ENCODE assay signal across 1 cellular context in the genomic region with DNA sequence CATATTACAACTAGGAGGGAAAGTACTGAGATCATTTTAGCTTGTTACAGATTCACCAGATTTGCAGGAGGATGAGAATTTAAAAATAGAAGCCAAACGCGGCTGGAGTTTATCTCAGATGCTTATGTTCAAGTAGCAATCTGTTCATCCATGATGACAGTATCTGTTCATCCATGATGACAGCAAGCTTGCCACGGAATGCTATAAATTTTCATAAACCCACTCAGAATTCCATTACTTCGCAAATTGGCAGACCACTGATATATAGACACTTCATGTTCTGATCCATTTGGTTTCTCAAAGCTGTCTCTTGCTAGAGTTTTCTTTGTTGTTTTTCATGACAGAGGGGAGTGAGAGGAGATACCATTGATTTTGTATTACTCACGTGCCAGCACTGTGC.
TF ChIP-seq lines count a peak whose summit lies in the region.

No MANE protein-coding gene starts in this region.

TF ChIP-seq in WTC11, 78 proteins besides CTCF, POLR2A, EP300 and RAD21 (continued from another document):
- TF ChIP-seq, protein P1, sequence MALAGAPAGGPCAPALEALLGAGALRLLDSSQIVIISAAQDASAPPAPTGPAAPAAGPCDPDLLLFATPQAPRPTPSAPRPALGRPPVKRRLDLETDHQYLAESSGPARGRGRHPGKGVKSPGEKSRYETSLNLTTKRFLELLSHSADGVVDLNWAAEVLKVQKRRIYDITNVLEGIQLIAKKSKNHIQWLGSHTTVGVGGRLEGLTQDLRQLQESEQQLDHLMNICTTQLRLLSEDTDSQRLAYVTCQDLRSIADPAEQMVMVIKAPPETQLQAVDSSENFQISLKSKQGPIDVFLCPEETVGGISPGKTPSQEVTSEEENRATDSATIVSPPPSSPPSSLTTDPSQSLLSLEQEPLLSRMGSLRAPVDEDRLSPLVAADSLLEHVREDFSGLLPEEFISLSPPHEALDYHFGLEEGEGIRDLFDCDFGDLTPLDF (CRISPR knock-in tag; IDR thresholded peaks at IDR 0.05) = no peak
- no peak for TF ChIP-seq ZNF317 (CRISPR knock-in tag; IDR thresholded peaks at IDR 0.05; ENCODE audit: borderline replicate concordance, low read depth)
- TF ChIP-seq, protein P2, sequence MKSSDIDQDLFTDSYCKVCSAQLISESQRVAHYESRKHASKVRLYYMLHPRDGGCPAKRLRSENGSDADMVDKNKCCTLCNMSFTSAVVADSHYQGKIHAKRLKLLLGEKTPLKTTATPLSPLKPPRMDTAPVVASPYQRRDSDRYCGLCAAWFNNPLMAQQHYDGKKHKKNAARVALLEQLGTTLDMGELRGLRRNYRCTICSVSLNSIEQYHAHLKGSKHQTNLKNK (CRISPR knock-in tag; IDR thresholded peaks at IDR 0.05) = no peak
- TF ChIP-seq, protein P3, sequence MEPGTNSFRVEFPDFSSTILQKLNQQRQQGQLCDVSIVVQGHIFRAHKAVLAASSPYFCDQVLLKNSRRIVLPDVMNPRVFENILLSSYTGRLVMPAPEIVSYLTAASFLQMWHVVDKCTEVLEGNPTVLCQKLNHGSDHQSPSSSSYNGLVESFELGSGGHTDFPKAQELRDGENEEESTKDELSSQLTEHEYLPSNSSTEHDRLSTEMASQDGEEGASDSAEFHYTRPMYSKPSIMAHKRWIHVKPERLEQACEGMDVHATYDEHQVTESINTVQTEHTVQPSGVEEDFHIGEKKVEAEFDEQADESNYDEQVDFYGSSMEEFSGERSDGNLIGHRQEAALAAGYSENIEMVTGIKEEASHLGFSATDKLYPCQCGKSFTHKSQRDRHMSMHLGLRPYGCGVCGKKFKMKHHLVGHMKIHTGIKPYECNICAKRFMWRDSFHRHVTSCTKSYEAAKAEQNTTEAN (CRISPR knock-in tag; IDR thresholded peaks at IDR 0.05) = no peak
- TF ChIP-seq, protein P4, sequence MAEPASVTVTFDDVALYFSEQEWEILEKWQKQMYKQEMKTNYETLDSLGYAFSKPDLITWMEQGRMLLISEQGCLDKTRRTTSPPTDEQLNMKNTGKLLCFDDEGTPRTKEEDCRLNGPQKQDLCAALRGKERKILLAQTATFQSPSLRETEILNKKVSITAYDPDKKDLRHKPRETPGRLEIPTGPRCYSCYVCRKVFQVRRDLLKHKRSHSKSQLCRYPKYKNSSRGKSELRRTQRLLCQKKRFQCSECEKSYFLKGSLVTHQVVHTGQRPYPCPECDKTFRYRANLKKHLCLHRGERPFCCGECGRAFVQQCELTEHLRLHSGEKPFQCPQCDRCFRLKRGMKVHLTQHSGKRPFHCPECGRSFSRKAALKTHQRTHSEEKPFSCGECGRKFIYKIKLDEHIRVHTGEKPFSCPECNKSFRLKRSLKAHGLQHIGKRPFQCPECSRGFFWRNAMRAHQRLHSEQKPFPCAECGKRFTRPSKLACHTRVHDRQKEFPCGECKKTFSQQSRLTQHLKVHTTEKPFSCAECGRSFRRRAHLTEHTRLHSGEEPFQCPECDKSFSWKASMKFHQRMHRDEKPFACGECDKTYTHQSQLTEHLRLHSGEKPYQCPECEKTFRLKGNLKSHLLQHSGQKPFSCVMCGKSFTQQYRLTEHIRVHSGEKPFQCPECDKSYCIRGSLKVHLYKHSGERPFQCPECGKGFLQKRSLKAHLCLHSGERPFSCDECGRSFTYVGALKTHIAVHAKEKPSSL (CRISPR knock-in tag; conservative IDR thresholded peaks at IDR 0.05) = no peak
- TF ChIP-seq ZNF232 (CRISPR knock-in tag; IDR thresholded peaks at IDR 0.05) = no peak
- no peak for TF ChIP-seq FOXK1 (CRISPR knock-in tag; IDR thresholded peaks at IDR 0.05)
TF ChIP-seq in WTC11: peak in this region for 0.
